20 cellular contexts compared by ENCODE assay signal in the genomic region with DNA sequence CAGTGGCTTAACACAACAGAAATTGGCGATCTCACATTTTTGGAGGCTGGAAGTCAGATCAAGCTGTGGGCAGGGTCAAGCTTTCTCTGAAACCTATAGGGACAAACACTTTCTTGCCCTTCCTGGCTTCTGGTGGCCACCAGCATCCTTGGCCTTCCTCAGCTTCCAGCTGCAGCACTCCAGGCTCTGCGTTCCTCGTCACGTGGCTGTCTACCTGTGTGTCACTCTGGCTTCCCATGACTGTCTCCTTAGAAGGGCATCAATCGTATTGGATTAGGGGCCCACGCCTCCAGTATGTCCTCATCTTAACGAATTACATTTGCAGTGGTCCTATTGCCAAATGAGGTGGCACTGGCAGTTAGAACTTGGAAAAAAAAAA. TPM values are rescaled to one million over a fixed set of nuclear protein-coding genes. Genes with fewer than 3 reads are reported as not detected.
"Had no signal": no experiment of that assay in that cellular context is flagged by ENCODE, and none has a peak within 500 bp of the region (broad histone marks: within the 10 kb centered on the region; RNA-seq: fewer than 3 reads in every experiment).

No MANE protein-coding gene starts in this region.

- H3K4me2 ChIP-seq: SK-N-SH had no signal

- H3K9ac ChIP-seq: SK-N-SH had no signal

- ATAC-seq: Panc1, PC-3 had no signal

- DNase-seq: KBM-7; MG63; NCI-H1092; NCI-H1105 treated with DMSO at 0.1 percent for 48 hours; NCI-H1417 treated with DMSO at 0.1 percent for 48 hours; NCI-H1694 treated with DMSO at 0.1 percent for 48 hours; NCI-H1930; NCI-H2081; NCI-H2107; NCI-H2227 treated with DMSO at 0.1 percent for 48 hours; NCI-H524; NCI-H774; NK-92 treated with Interleukin-12 subunit alpha and Interleukin-12 subunit beta, amount 100 ng/mL, for 24 hours; PC-3; SK-N-SH had no signal

- H3K27ac ChIP-seq: RWPE1 had no signal

- H3K27me3 ChIP-seq: MG63 had no signal

- H3K4me3 ChIP-seq: MG63 had no signal

- H3K9me3 ChIP-seq: MG63, SK-N-SH had no signal

- H3K36me3 ChIP-seq: MG63 had no signal

RNA-seq across cellular contexts. Expression of a gene that starts 25.8 kb away (rescaled TPM):
- total RNA-seq: HT-29, LHCN-M2, NCI-H460 had no signal
- polyA plus RNA-seq: SK-N-SH had no signal
